ENCODE assay signal across 2 cellular contexts in genomic region chr1:210440081-210440480, GRCh38.
TF ChIP-seq lines count a peak whose summit lies in the region.

No MANE protein-coding gene starts in this region.

TF ChIP-seq in SK-N-SH, 30 proteins besides CTCF, POLR2A, EP300 and RAD21 (continued from another document):
- TF ChIP-seq JUND (IDR thresholded peaks at IDR 0.05) (no peak), POLR2AphosphoS5 (IDR thresholded peaks at IDR 0.05; ENCODE audit: low read depth, low read length) (no peak)

TF ChIP-seq in SK-N-SH treated with all-trans-retinoic acid at 6 μM for 48 hours, 23 proteins besides CTCF, POLR2A, EP300 and RAD21 (continued from another document):
- TF ChIP-seq BACH2 (CRISPR knock-in tag; IDR thresholded peaks at IDR 0.05; ENCODE audit: borderline replicate concordance) (no peak), ZNF565 (CRISPR knock-in tag; conservative IDR thresholded peaks at IDR 0.05; ENCODE audit: low read depth) (no peak), ZFP30 (CRISPR knock-in tag; IDR thresholded peaks at IDR 0.05) (no peak), TCF4 (CRISPR knock-in tag; IDR thresholded peaks at IDR 0.05; ENCODE audit: borderline replicate concordance) (no peak), ZC3H10 (CRISPR knock-in tag; IDR thresholded peaks at IDR 0.05) (no peak), GLIS3 (CRISPR knock-in tag; IDR thresholded peaks at IDR 0.05) (no peak), ZFP3 (CRISPR knock-in tag; IDR thresholded peaks at IDR 0.05) (no peak), PATZ1 (CRISPR knock-in tag; IDR thresholded peaks at IDR 0.05; ENCODE audit: borderline replicate concordance) (no peak), ESRRG (CRISPR knock-in tag; IDR thresholded peaks at IDR 0.05) (no peak), ZNF8 (CRISPR knock-in tag; IDR thresholded peaks at IDR 0.05) (no peak)
- TF ChIP-seq, protein P1, sequence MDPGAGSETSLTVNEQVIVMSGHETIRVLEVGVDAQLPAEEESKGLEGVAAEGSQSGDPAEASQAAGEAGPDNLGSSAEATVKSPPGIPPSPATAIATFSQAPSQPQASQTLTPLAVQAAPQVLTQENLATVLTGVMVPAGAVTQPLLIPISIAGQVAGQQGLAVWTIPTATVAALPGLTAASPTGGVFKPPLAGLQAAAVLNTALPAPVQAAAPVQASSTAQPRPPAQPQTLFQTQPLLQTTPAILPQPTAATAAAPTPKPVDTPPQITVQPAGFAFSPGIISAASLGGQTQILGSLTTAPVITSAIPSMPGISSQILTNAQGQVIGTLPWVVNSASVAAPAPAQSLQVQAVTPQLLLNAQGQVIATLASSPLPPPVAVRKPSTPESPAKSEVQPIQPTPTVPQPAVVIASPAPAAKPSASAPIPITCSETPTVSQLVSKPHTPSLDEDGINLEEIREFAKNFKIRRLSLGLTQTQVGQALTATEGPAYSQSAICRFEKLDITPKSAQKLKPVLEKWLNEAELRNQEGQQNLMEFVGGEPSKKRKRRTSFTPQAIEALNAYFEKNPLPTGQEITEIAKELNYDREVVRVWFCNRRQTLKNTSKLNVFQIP (CRISPR knock-in tag; IDR thresholded peaks at IDR 0.05; ENCODE audit: borderline replicate concordance, low read depth) = no peak
